In the genomic region with DNA sequence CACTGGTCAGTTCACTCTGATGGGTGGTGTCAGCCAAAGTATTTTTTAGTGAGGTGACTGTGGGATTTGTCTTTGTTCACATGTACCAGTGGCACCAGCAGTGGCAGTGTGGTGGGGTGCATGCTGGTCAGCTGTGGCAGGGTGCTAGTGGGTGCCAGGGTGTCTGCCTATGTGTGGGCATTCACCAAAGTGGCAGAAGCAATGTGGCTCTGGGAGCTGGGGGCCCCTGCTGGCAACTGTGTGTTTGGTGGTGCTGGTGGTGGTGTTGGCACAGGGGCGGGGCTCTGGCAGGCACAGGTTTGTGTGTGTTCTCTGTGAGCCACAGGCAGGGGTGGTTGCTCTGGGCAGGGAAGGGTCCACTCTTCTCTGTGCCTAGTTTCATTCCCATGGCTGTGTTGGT, we compare ENCODE assay signal across 16 cellular contexts.
"Had no signal": no experiment of that assay in that cellular context is flagged by ENCODE, and none has a peak within 500 bp of the region (broad histone marks: within the 10 kb centered on the region; RNA-seq: fewer than 3 reads in every experiment).

No MANE protein-coding gene starts in this region.

- H3K27me3 ChIP-seq: MG63, SJSA1 had no signal

- DNase-seq: KBM-7, MG63, NCI-H1092 treated with DMSO at 0.1 percent for 48 hours, NCI-H1436, NCI-H1694, NCI-H187 treated with DMSO at 0.1 percent for 48 hours, NCI-H2029 treated with DMSO at 0.1 percent for 48 hours, NCI-H2227 treated with DMSO at 0.1 percent for 48 hours, NCI-H524, NCI-H69, NCI-H774, Right ventricle myocardium superior, RPMI8226, SIG-M5 had no signal

- H3K36me3 ChIP-seq: MG63, SJSA1 had no signal

- H3K4me3 ChIP-seq: MG63, SJSA1, SK-N-MC had no signal

- H3K27ac ChIP-seq: SJSA1, SK-N-MC had no signal

- H3K4me1 ChIP-seq: SJSA1 had no signal

- H3K9me3 ChIP-seq: SJSA1 had no signal
